8 cellular contexts compared by ENCODE assay signal in genomic region chr4:165327211-165328100, GRCh38. TPM values are rescaled to one million over a fixed set of nuclear protein-coding genes. Genes with fewer than 3 reads are reported as not detected.
DNase-seq lines count a peak whose midpoint lies in the region; ATAC-seq and TF ChIP-seq lines count a peak whose summit lies in the region.

TSS of gene MSMO1 (plus strand) at chr4:165327669. CDS start at chr4:165333371, 5,702 bp downstream.

- H3K36me3 ChIP-seq in PC-3 (ENCODE audit: low read depth, low read length), result peaks cover 6% of the 10 kb centered on the region; the same call in 1 of the 2 replicates
- H3K36me3 ChIP-seq in mucosa of descending colon (ENCODE audit: low read depth), result no peaks in the 10 kb centered on the region

- TSS peak; percentile 45 for BruUV-seq in PC-3 (replicated peaks; lab: Mats Ljungman, UMichigan)

- H3K9ac ChIP-seq in PC-3 (ENCODE audit: low read length), result peak within 1 kb of the TSS; percentile 85

- POLR2A ChIA-PET in PC-3 (lab: Charles Lee; ENCODE audit: unreplicated experiment), result interaction anchor here (0.5 to 0.6 kb wide), 2 partner anchors 15 to 89 kb away, joined by 3 to 12 read pairs; no protein-coding TSS in a partner anchor

- H4K20me1 ChIP-seq in PC-3 (ENCODE audit: low read length), result 0 out of 2 replicates have a peak, but pooled peaks cover 9% of the 10 kb centered on the region

- H2AFZ ChIP-seq in PC-3 (ENCODE audit: low read length), result peak within 1 kb of the TSS; percentile 95

- no peaks in the 10 kb centered on the region for H3K9me3 ChIP-seq in PC-3 (ENCODE audit: low read length)
- H3K9me3 ChIP-seq in mucosa of descending colon, result no peaks in the 10 kb centered on the region

- no peaks in the 10 kb centered on the region for H3K27me3 ChIP-seq in PC-3 (ENCODE audit: low read length)

- CTCF ChIA-PET in PC-3 (lab: Charles Lee), result interaction anchor here (1.4 to 1.6 kb wide), 2 partner anchors 196 to 215 kb away, joined by 5 to 6 read pairs; partner anchors contain the start of gene TMEM192

- H3K4me1 ChIP-seq in PC-3 (ENCODE audit: insufficient read depth, low read length), result peaks cover 17% of the 10 kb centered on the region
- peaks cover 4% of the 10 kb centered on the region for H3K4me1 ChIP-seq in mucosa of descending colon (ENCODE audit: low read depth)

- intact Hi-C loops in PC-3 (cut with micrococcal nuclease), result loop anchor here (1.0 to 5.0 kb wide), 3 partner anchors 117 to 215 kb away; partner anchors contain the start of gene TMEM192
- intact Hi-C loops in mucosa of descending colon (cut with DNase I, micrococcal nuclease), result no loop called here

- H3K9me2 ChIP-seq in PC-3 (replicated peaks; ENCODE audit: low read length), result no peaks in the 10 kb centered on the region

- peak within 1 kb of the TSS; percentile 98 for H3K4me2 ChIP-seq in PC-3 (ENCODE audit: low read length)

- peak within 1 kb of the TSS; percentile 100 for H3K4me3 ChIP-seq in Jurkat, Clone E6-1 (ENCODE audit: low read length)
- H3K4me3 ChIP-seq in PC-3 (ENCODE audit: low read length) (peak within 1 kb of the TSS; percentile 96), epithelial cell of proximal tubule (ENCODE audit: low read depth, low read length) (peak within 1 kb of the TSS; percentile 80), mucosa of descending colon (peak within 1 kb of the TSS; percentile 74)

- ATAC-seq in GM21717 (IDR thresholded peaks at IDR 0.05; ENCODE audit: unreplicated experiment), result peak; percentile 99
- ATAC-seq in PC-3, result peak; percentile 97
- peak; percentile 96 for ATAC-seq in mucosa of descending colon

- peak within 1 kb of the TSS; percentile 73 for H3K27ac ChIP-seq in PC-3 (ENCODE audit: low read length)

- peaks cover 49% of the 10 kb centered on the region for H3K79me2 ChIP-seq in PC-3 (ENCODE audit: low read length)

- TF ChIP-seq CTCF in PC-3 (conservative IDR thresholded peaks at IDR 0.05; ENCODE audit: low read depth, low read length) (no peak), epithelial cell of proximal tubule (conservative IDR thresholded peaks at IDR 0.05; ENCODE audit: low read depth, low read length) (no peak), mucosa of descending colon (IDR thresholded peaks at IDR 0.05) (peak; percentile 32)

- no peaks in the 10 kb centered on the region for H3F3A ChIP-seq in PC-3 (ENCODE audit: low read length, unreplicated experiment)

- DNase-seq in DMS53 (lab: John Stamatoyannopoulos, UW), result peak; percentile 99
- peak; percentile 97 for DNase-seq in Jurkat, Clone E6-1 (ENCODE audit: low read depth, low spot score)
- peak; percentile 98 for DNase-seq in PC-3
- peak; percentile 97 for DNase-seq in activated T-cell treated with anti-CD3 and anti-CD28 coated beads for 48 hours (ENCODE audit: low read depth)
- DNase-seq in epithelial cell of proximal tubule (ENCODE audit: low read depth), result peak; percentile 84
- peak; percentile 99 to 100 (median 99) for DNase-seq in mucosa of descending colon
- peak; percentile 98 for DNase-seq in stimulated activated CD8-positive, alpha-beta memory T cell treated with anti-CD3 and anti-CD28 coated beads, Interleukin-4, amount 100 ng/mL, for 24 hours (ENCODE audit: low read depth)

RNA-seq across cellular contexts. Expression of gene MSMO1, which starts in this region (rescaled TPM):
- polyA plus RNA-seq in Jurkat, Clone E6-1 (2012; ENCODE audit: insufficient read depth, insufficient read length), result 38.9 TPM
- total RNA-seq in PC-3 (2014; rRNA removed) (30.5 and 37.6 TPM in 2 replicates), epithelial cell of proximal tubule (96.7 and 237 TPM in 2 replicates), mucosa of descending colon (100 to 1,000 TPM in 2 of 3 donors, 10 to 100 TPM in 1; 41.1 to 123 (median 117) TPM)

Comparison
In these comparisons a context has a peak if more than half of its experiments do, and no peak if none do; other contexts are left out.
1. Peak in every context shown above with its lines: DNase-seq, ATAC-seq, H3K4me3 ChIP-seq and H3K27ac ChIP-seq.